ENCODE assay signal across 15 cellular contexts in genomic region chr1:214540324-214540723, GRCh38. TPM values are rescaled to one million over a fixed set of nuclear protein-coding genes. Genes with fewer than 3 reads are reported as not detected.
DNase-seq lines count a peak whose midpoint lies in the region; ATAC-seq, FAIRE-seq and TF ChIP-seq lines count a peak whose summit lies in the region.
"Had no signal": no experiment of that assay in that cellular context is flagged by ENCODE, and none has a peak within 500 bp of the region (broad histone marks: within the 10 kb centered on the region; RNA-seq: fewer than 3 reads in every experiment).

No MANE protein-coding gene starts in this region.

- peaks cover 29% of the 10 kb centered on the region for H3K4me1 Mint-ChIP-seq in GM23338
- H3K4me1 Mint-ChIP-seq in astrocyte (ENCODE audit: low read depth, unreplicated experiment) = peaks cover 55% of the 10 kb centered on the region

- WGBS in smooth muscle cell (ENCODE audit: low lambda C conversion rate) = 74% methylated on average over 5 of the region's 5 CpGs

- H3K27me3 ChIP-seq in GM23338 (ENCODE audit: insufficient read depth) = no peaks in the 10 kb centered on the region
- H3K27me3 ChIP-seq in astrocyte (ENCODE audit: insufficient read depth, low read length) = no peaks in the 10 kb centered on the region
- no peaks in the 10 kb centered on the region for H3K27me3 ChIP-seq in osteoblast (ENCODE audit: insufficient read depth, low read length)
- no peaks in the 10 kb centered on the region for H3K27me3 ChIP-seq in smooth muscle cell (ENCODE audit: low read depth)
- H3K27me3 ChIP-seq: breast epithelium, pancreas, SJCRH30 had no signal

- no peaks in the 10 kb centered on the region for H3K9me3 Mint-ChIP-seq in GM23338
- no peaks in the 10 kb centered on the region for H3K9me3 Mint-ChIP-seq in astrocyte (ENCODE audit: unreplicated experiment)
- H3K9me3 Mint-ChIP-seq: activated T-helper 1 cell treated with anti-CD3 and anti-CD28 coated beads, Interleukin-12 subunit alpha, Interleukin-12 subunit beta, Interleukin-2, Interleukin-4 antibody, amounts not matched to agents 30 ng/mL and 10 ng/mL and 1 ng/mL, durations not matched to agents 14 hours and 24 hours and 36 hours; T-helper 2 cell treated with Interferon-gamma antibody and Interleukin-4, amounts not matched to agents 5 μg/mL and 100 μg/mL, for 36 hours had no signal

- DNase-seq in GM23338 (ENCODE audit: low spot score) (no peak), NCI-H2081 (lab: John Stamatoyannopoulos, UW) (peak; percentile 48 to 85), astrocyte (ENCODE audit: low read depth) (no peak), osteoblast (ENCODE audit: insufficient read length, low spot score, missing footprints) (no peak), mesenteric fat pad (ENCODE audit: low spot score) (no peak), hepatic stellate cell (ENCODE audit: low spot score) (no peak), smooth muscle cell (lab: John Stamatoyannopoulos, UW; ENCODE audit: unreplicated experiment) (no peak)
- no peak for DNase-seq in activated CD4-positive, alpha-beta T cell treated with anti-CD3 and anti-CD28 coated beads, Interleukin-2, amount 50 U/mL, for 48 hours
- DNase-seq: dermis blood vessel endothelial cell, pancreas had no signal

- H3K4me3 Mint-ChIP-seq in GM23338 (no peak overlapping the region), astrocyte (ENCODE audit: unreplicated experiment) (no peak overlapping the region)
- H3K4me3 Mint-ChIP-seq: activated T-helper 1 cell treated with anti-CD3 and anti-CD28 coated beads, Interleukin-12 subunit alpha, Interleukin-12 subunit beta, Interleukin-2, Interleukin-4 antibody, amounts not matched to agents 30 ng/mL and 10 ng/mL and 1 ng/mL, durations not matched to agents 14 hours and 24 hours and 36 hours; T-helper 2 cell treated with Interferon-gamma antibody and Interleukin-4, amounts not matched to agents 5 μg/mL and 100 μg/mL, for 36 hours had no signal

- H3K9me3 ChIP-seq in astrocyte (ENCODE audit: insufficient read depth, low read depth, low read length) (no peaks in the 10 kb centered on the region), osteoblast (ENCODE audit: low read depth, low read length) (no peaks in the 10 kb centered on the region), smooth muscle cell (replicated peaks; ENCODE audit: low read depth) (no peaks in the 10 kb centered on the region)
- H3K9me3 ChIP-seq: breast epithelium, pancreas, SJCRH30 had no signal

- peaks cover 2% of the 10 kb centered on the region for H3K27me3 Mint-ChIP-seq in GM23338 (ENCODE audit: insufficient read depth, low read depth, poor library complexity)
- H3K27me3 Mint-ChIP-seq in astrocyte (ENCODE audit: low read depth, unreplicated experiment) = no peaks in the 10 kb centered on the region

- H3F3A ChIP-seq in GM23338 (replicated peaks; ENCODE audit: low read depth) (no peaks in the 10 kb centered on the region), smooth muscle cell (ENCODE audit: low read depth) (no peaks in the 10 kb centered on the region)

- H4K20me1 ChIP-seq in GM23338 (replicated peaks; ENCODE audit: insufficient read depth) = peaks cover 49% of the 10 kb centered on the region
- peaks cover 95% of the 10 kb centered on the region for H4K20me1 ChIP-seq in astrocyte (ENCODE audit: insufficient read depth, low read length)
- peaks cover 90% of the 10 kb centered on the region for H4K20me1 ChIP-seq in osteoblast (ENCODE audit: insufficient read depth, low read length)
- peaks cover 100% of the 10 kb centered on the region for H4K20me1 ChIP-seq in smooth muscle cell (ENCODE audit: low read depth)

- no peak overlapping the region for H2AFZ ChIP-seq in GM23338
- no peak overlapping the region for H2AFZ ChIP-seq in astrocyte (ENCODE audit: low read depth, low read length)
- H2AFZ ChIP-seq in osteoblast (ENCODE audit: low read length) = no peak overlapping the region
- H2AFZ ChIP-seq in smooth muscle cell (ENCODE audit: low read depth) = no peak overlapping the region

- H3K4me2 ChIP-seq in GM23338 (no peak overlapping the region), astrocyte (ENCODE audit: low read length) (peak overlapping the region; percentile 23), osteoblast (ENCODE audit: insufficient read depth, low read length) (peak overlapping the region; percentile 23), smooth muscle cell (no peak overlapping the region)

- H3K36me3 Mint-ChIP-seq in GM23338 (ENCODE audit: low read depth) = no peaks in the 10 kb centered on the region
- H3K36me3 Mint-ChIP-seq in astrocyte (ENCODE audit: low read depth, unreplicated experiment) = peaks cover 3% of the 10 kb centered on the region

- H3K4me3 ChIP-seq in GM23338 (no peak overlapping the region), astrocyte (ENCODE audit: insufficient read depth, low read depth, low read length) (no peak overlapping the region), osteoblast (ENCODE audit: insufficient read depth, low read length) (no peak overlapping the region), smooth muscle cell (no peak overlapping the region)
- H3K4me3 ChIP-seq: breast epithelium, pancreas, SJCRH30 had no signal

- no peak for FAIRE-seq in astrocyte (lab: Jason Lieb, UNC)
- FAIRE-seq: H54, pancreas had no signal

- H3K4me1 ChIP-seq in GM23338 (ENCODE audit: insufficient read depth) (peaks cover 35% of the 10 kb centered on the region), astrocyte (ENCODE audit: insufficient read depth, low read length) (peaks cover 4% of the 10 kb centered on the region), osteoblast (ENCODE audit: insufficient read depth, low read length) (peaks cover 44% of the 10 kb centered on the region), smooth muscle cell (ENCODE audit: low read depth) (peaks cover 6% of the 10 kb centered on the region)
- H3K4me1 ChIP-seq: pancreas had no signal

- H3K36me3 ChIP-seq in GM23338 (ENCODE audit: insufficient read depth) (no peaks in the 10 kb centered on the region), astrocyte (ENCODE audit: insufficient read depth, low read length) (no peaks in the 10 kb centered on the region), osteoblast (ENCODE audit: insufficient read depth, low read length) (peaks cover 16% of the 10 kb centered on the region), smooth muscle cell (ENCODE audit: low read depth) (no peaks in the 10 kb centered on the region)
- H3K36me3 ChIP-seq: breast epithelium, pancreas, SJCRH30 had no signal

- H3K9me2 ChIP-seq in GM23338 (ENCODE audit: insufficient read depth) = no peaks in the 10 kb centered on the region; the same call in 1 of the 2 replicates

- H3K79me2 ChIP-seq in GM23338 (replicated peaks; ENCODE audit: insufficient read depth) (peaks cover 100% of the 10 kb centered on the region), astrocyte (ENCODE audit: insufficient read depth, low read length) (peaks cover 100% of the 10 kb centered on the region), osteoblast (ENCODE audit: insufficient read depth, low read length) (peaks cover 100% of the 10 kb centered on the region), smooth muscle cell (ENCODE audit: low read depth) (peaks cover 100% of the 10 kb centered on the region)

- TF ChIP-seq CTCF in GM23338 (conservative IDR thresholded peaks at IDR 0.05; ENCODE audit: low read depth in 2 of 2) = no peak
- TF ChIP-seq CTCF in astrocyte (IDR thresholded peaks at IDR 0.05; ENCODE audit: insufficient read depth, low read depth, low read length) = no peak
- no peak for TF ChIP-seq CTCF in osteoblast (IDR thresholded peaks at IDR 0.05; ENCODE audit: extremely low read depth, low read depth, low read length)
- no peak for TF ChIP-seq CTCF in smooth muscle cell (IDR thresholded peaks at IDR 0.05; ENCODE audit: borderline replicate concordance, insufficient read depth, poor library complexity, severe bottlenecking)

- no peak overlapping the region for H3K27ac ChIP-seq in GM23338 (ENCODE audit: low read depth)
- H3K27ac ChIP-seq in astrocyte (ENCODE audit: low read depth, low read length) = no peak overlapping the region
- no peak overlapping the region for H3K27ac ChIP-seq in osteoblast (ENCODE audit: low read depth, low read length)
- no peak overlapping the region for H3K27ac ChIP-seq in smooth muscle cell (ENCODE audit: low read depth)
- H3K27ac ChIP-seq: breast epithelium, pancreas, SJCRH30 had no signal

- H3K9ac ChIP-seq in astrocyte (ENCODE audit: low read length) (no peak overlapping the region), smooth muscle cell (ENCODE audit: low read depth) (no peak overlapping the region)

- peak; percentile 31; the same call in 2 of the 3 replicates for ATAC-seq in GM23338
- ATAC-seq: pancreas had no signal

- no peak overlapping the region; the same call in 1 of the 2 replicates for H3K27ac Mint-ChIP-seq in GM23338
- H3K27ac Mint-ChIP-seq in astrocyte (ENCODE audit: unreplicated experiment) = no peak overlapping the region
- H3K27ac Mint-ChIP-seq: activated T-helper 1 cell treated with anti-CD3 and anti-CD28 coated beads, Interleukin-12 subunit alpha, Interleukin-12 subunit beta, Interleukin-2, Interleukin-4 antibody, amounts not matched to agents 30 ng/mL and 10 ng/mL and 1 ng/mL, durations not matched to agents 14 hours and 24 hours and 36 hours; T-helper 2 cell treated with Interferon-gamma antibody and Interleukin-4, amounts not matched to agents 5 μg/mL and 100 μg/mL, for 36 hours had no signal

TF ChIP-seq in GM23338, 12 proteins besides CTCF, POLR2A, EP300 and RAD21 (continues in another document):
- TF ChIP-seq CREB1 (CRISPR knock-in tag; IDR thresholded peaks at IDR 0.05; ENCODE audit: low read depth) (no peak), EZH2phosphoT487 (IDR thresholded peaks at IDR 0.05; ENCODE audit: unreplicated experiment) (no peak), POLR2AphosphoS5 (IDR thresholded peaks at IDR 0.05; ENCODE audit: low read depth) (no peak)

RNA-seq across cellular contexts. Expression of gene PTPN14, which starts 11.1 kb away (rescaled TPM):
- 60.0 and 70.2 TPM in 2 replicates for total RNA-seq in GM23338 (2014; rRNA removed; shearing (Covaris generic))
- polyA plus RNA-seq in GM23338 (2016; fragmentation: Nextera tagmentation; extraction: Ambion mirVana) (18.0 and 18.7 TPM in 2 replicates), smooth muscle cell (13.7 and 13.9 TPM in 2 replicates)
- total RNA-seq in astrocyte (154 and 177 TPM in 2 replicates), osteoblast (122 and 131 TPM in 2 replicates), mesenteric fat pad (47.6 TPM), smooth muscle cell (28.6 and 28.9 TPM in 2 replicates)

Comparison
In these comparisons a context has a peak if more than half of its experiments do, and no peak if none do; other contexts are left out.
1. DNase-seq: peak in NCI-H2081 (2 of 2); none in GM23338 (single experiment), astrocyte (single experiment), osteoblast (single experiment), mesenteric fat pad (single experiment), activated CD4-positive, alpha-beta T cell treated with anti-CD3 and anti-CD28 coated beads, Interleukin-2, amount 50 U/mL, for 48 hours (0 of 2), hepatic stellate cell (single experiment) and smooth muscle cell (single experiment).
2. H3K4me2 ChIP-seq: peak in astrocyte (single experiment) and osteoblast (single experiment); none in GM23338 (single experiment) and smooth muscle cell (single experiment).